ENCODE assay signal across 8 cellular contexts in the genomic region with DNA sequence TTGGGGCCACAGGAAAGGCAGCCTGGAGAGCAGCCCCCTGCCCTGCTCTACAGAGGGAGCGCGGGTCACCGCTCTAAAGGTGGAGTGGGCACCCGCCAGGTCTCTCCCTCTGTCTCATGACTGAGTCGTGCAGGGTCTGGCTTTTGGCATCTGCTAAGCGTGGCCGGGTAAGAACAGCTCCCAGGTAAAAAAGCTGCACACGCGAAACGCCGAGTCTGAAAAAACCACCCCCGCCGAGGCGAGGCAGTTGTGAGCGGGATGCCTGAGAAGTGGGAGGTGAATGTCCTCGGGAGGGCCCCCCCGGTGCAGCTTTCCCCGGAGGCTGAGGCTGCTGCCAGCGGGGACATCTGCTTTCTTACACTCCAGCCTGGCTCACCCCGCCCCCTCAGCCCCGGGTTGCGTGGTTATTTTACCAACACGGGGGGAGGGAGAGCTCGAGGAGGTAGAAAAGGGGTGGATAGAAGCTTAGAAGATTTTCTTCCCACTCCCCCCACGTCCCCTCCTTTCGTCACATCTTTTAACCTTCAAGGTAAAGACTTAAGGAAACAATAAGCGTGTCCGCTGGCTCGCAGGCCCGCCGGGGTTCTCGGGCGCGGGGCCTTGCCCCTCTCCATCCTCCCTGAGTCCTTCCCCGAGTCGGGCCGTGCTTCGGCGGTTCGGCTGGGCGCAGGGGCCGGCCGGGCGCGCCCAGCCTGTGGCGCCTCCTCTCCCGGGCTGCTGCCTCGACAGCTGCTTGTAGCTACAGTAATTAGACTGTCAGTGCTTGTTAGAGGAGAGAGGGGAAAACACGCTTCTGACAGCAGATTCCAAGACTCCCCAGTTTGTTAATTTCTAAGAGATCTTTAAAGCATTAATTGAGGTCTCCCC.
DNase-seq lines count a peak whose midpoint lies in the region; ATAC-seq and TF ChIP-seq lines count a peak whose summit lies in the region.

No MANE protein-coding gene starts in this region.

- no peaks in the 10 kb centered on the region for H3K36me3 Mint-ChIP-seq in endodermal cell (ENCODE audit: low read depth)
- no peaks in the 10 kb centered on the region for H3K36me3 Mint-ChIP-seq in mesothelial cell of epicardium
- peaks cover 16% of the 10 kb centered on the region for H3K36me3 Mint-ChIP-seq in stimulated activated naive CD8-positive, alpha-beta T cell treated with anti-CD3 and anti-CD28 coated beads, Interleukin-15, Interleukin-2, amounts not matched to agents 100 ng/mL and 50 ng/mL, for 24 hours (ENCODE audit: low read depth)

- 7% methylated on average over 9 to 44 of the region's 49 CpGs for WGBS in endodermal cell (ENCODE audit: insufficient coverage in 1 of 2, insufficient read length in 1 of 2), 2 experiments

- peak overlapping the region; percentile 70 for H3K4me3 ChIP-seq in GM12864 (ENCODE audit: low read depth, low read length)
- peak overlapping the region; percentile 79 for H3K4me3 ChIP-seq in endodermal cell (ENCODE audit: low read length)

- no peaks in the 10 kb centered on the region for H3K4me1 ChIP-seq in endodermal cell (ENCODE audit: control insufficient read depth, insufficient read depth, low read length)

- no peaks in the 10 kb centered on the region for H3K9me3 Mint-ChIP-seq in endodermal cell
- H3K9me3 Mint-ChIP-seq in mesothelial cell of epicardium, result no peaks in the 10 kb centered on the region
- H3K9me3 Mint-ChIP-seq in stimulated activated naive CD8-positive, alpha-beta T cell treated with anti-CD3 and anti-CD28 coated beads, Interleukin-15, Interleukin-2, amounts not matched to agents 100 ng/mL and 50 ng/mL, for 24 hours, result no peaks in the 10 kb centered on the region

- H3K4me1 Mint-ChIP-seq in endodermal cell, result peaks cover 3% of the 10 kb centered on the region
- peaks cover 10% of the 10 kb centered on the region for H3K4me1 Mint-ChIP-seq in mesothelial cell of epicardium
- peaks cover 41% of the 10 kb centered on the region for H3K4me1 Mint-ChIP-seq in stimulated activated naive CD8-positive, alpha-beta T cell treated with anti-CD3 and anti-CD28 coated beads, Interleukin-15, Interleukin-2, amounts not matched to agents 100 ng/mL and 50 ng/mL, for 24 hours (ENCODE audit: low read depth)

- peak overlapping the region; percentile 24 for H3K9ac ChIP-seq in endodermal cell (ENCODE audit: extremely low read depth, low read length, poor library complexity, severe bottlenecking)

- H3K27me3 Mint-ChIP-seq in endodermal cell (ENCODE audit: insufficient read depth) (peaks cover 32% of the 10 kb centered on the region), mesothelial cell of epicardium (ENCODE audit: low read depth) (no peaks in the 10 kb centered on the region)
- no peaks in the 10 kb centered on the region for H3K27me3 Mint-ChIP-seq in stimulated activated naive CD8-positive, alpha-beta T cell treated with anti-CD3 and anti-CD28 coated beads, Interleukin-15, Interleukin-2, amounts not matched to agents 100 ng/mL and 50 ng/mL, for 24 hours

- ATAC-seq in HG02610 (IDR thresholded peaks at IDR 0.05; ENCODE audit: unreplicated experiment), result peak; percentile 52

- no peak overlapping the region for H3K27ac Mint-ChIP-seq in endodermal cell
- peak overlapping the region; percentile 79 for H3K27ac Mint-ChIP-seq in mesothelial cell of epicardium
- H3K27ac Mint-ChIP-seq in stimulated activated naive CD8-positive, alpha-beta T cell treated with anti-CD3 and anti-CD28 coated beads, Interleukin-15, Interleukin-2, amounts not matched to agents 100 ng/mL and 50 ng/mL, for 24 hours, result peak overlapping the region; percentile 71

- H3K9me3 ChIP-seq in endodermal cell (ENCODE audit: control insufficient read depth, low read length), result no peaks in the 10 kb centered on the region

- DNase-seq in GM12864 (ENCODE audit: low read depth) (no peak), NCI-H2196 (lab: John Stamatoyannopoulos, UW; ENCODE audit: unreplicated experiment) (peak; percentile 23), endodermal cell (peak; percentile 81), mesothelial cell of epicardium (ENCODE audit: low spot score in 2 of 2, unreplicated experiment in 2 of 2) (peak; percentile 22 to 52), GDM1 (lab: John Stamatoyannopoulos, UW) (no peak)
- DNase-seq in activated CD8-positive, alpha-beta memory T cell treated with anti-CD3 and anti-CD28 coated beads, Interleukin-2, amount 50 U/mL, for 4 hours, result peak; percentile 66

- peaks cover 12% of the 10 kb centered on the region for H3K27me3 ChIP-seq in endodermal cell (ENCODE audit: control insufficient read depth, insufficient read depth, low read length, poor library complexity, severe bottlenecking)

- H3K36me3 ChIP-seq in endodermal cell (ENCODE audit: control insufficient read depth, insufficient read depth, low read length), result peaks cover 3% of the 10 kb centered on the region

- H3K4me3 Mint-ChIP-seq in endodermal cell (peak overlapping the region; percentile 73), mesothelial cell of epicardium (peak overlapping the region; percentile 78)
- H3K4me3 Mint-ChIP-seq in stimulated activated naive CD8-positive, alpha-beta T cell treated with anti-CD3 and anti-CD28 coated beads, Interleukin-15, Interleukin-2, amounts not matched to agents 100 ng/mL and 50 ng/mL, for 24 hours, result peak overlapping the region; percentile 85

- peak overlapping the region; percentile 47 for H3K27ac ChIP-seq in endodermal cell (ENCODE audit: low read depth, low read length)

- TF ChIP-seq CTCF in GM12864 (IDR thresholded peaks at IDR 0.05; ENCODE audit: low read depth, low read length, missing control alignments) (no peak), endodermal cell (conservative IDR thresholded peaks at IDR 0.05) (no peak), mesothelial cell of epicardium (IDR thresholded peaks at IDR 0.05; ENCODE audit: unreplicated experiment) (no peak)

Comparison
In these comparisons a context has a peak if more than half of its experiments do, and no peak if none do; other contexts are left out.
1. DNase-seq: peak in NCI-H2196 (single experiment), activated CD8-positive, alpha-beta memory T cell treated with anti-CD3 and anti-CD28 coated beads, Interleukin-2, amount 50 U/mL, for 4 hours (single experiment), endodermal cell (single experiment) and mesothelial cell of epicardium (2 of 2); none in GM12864 (single experiment) and GDM1 (single experiment).
2. Peak in every context shown above with its lines, with median percentiles within 50 percentile points of each other: H3K4me3 Mint-ChIP-seq.